In genomic region chrX:155880586-155881157, GRCh38 we compare ENCODE assay signal across 8 cellular contexts. TPM values are rescaled to one million over a fixed set of nuclear protein-coding genes. Genes with fewer than 3 reads are reported as not detected.
A peak's percentile ranks its signal among the peaks of the same experiment; 100 is the strongest.
DNase-seq lines count a peak whose midpoint lies in the region; ATAC-seq and TF ChIP-seq lines count a peak whose summit lies in the region.

No MANE protein-coding gene starts in this region.

- H3K4me3 ChIP-seq in CD8-positive, alpha-beta T cell (ENCODE audit: low read depth, low read length) = peak overlapping the region; percentile 82
- peak overlapping the region; percentile 21 for H3K4me3 ChIP-seq in hepatocyte
- peak overlapping the region; percentile 75 for H3K4me3 ChIP-seq in smooth muscle cell

- CTCF ChIA-PET in CD8-positive, alpha-beta T cell (lab: Charles Lee) = no interaction called here
- CTCF ChIA-PET in activated CD8-positive, alpha-beta T cell treated with anti-CD3 and anti-CD28 coated beads for 36 hours (lab: Charles Lee) = no interaction called here

- H3K9me3 Mint-ChIP-seq in CD8-positive, alpha-beta T cell = no peaks in the 10 kb centered on the region
- H3K9me3 Mint-ChIP-seq in HFFc6 = peaks cover 4% of the 10 kb centered on the region
- no peaks in the 10 kb centered on the region for H3K9me3 Mint-ChIP-seq in activated CD8-positive, alpha-beta T cell treated with anti-CD3 and anti-CD28 coated beads for 36 hours

- H4K20me1 ChIP-seq in hepatocyte (ENCODE audit: insufficient read depth, poor library complexity, severe bottlenecking) = no peaks in the 10 kb centered on the region
- H4K20me1 ChIP-seq in smooth muscle cell (ENCODE audit: low read depth) = peaks cover 2% of the 10 kb centered on the region

- H3K36me3 Mint-ChIP-seq in CD8-positive, alpha-beta T cell = peaks cover 9% of the 10 kb centered on the region
- no peaks in the 10 kb centered on the region for H3K36me3 Mint-ChIP-seq in HFFc6 (ENCODE audit: low read depth)
- H3K36me3 Mint-ChIP-seq in activated CD8-positive, alpha-beta T cell treated with anti-CD3 and anti-CD28 coated beads for 36 hours (ENCODE audit: low read depth) = no peaks in the 10 kb centered on the region

- H3K79me2 ChIP-seq in hepatocyte (peaks cover 20% of the 10 kb centered on the region), smooth muscle cell (ENCODE audit: low read depth) (peaks cover 38% of the 10 kb centered on the region)

- H3K27ac Mint-ChIP-seq in CD8-positive, alpha-beta T cell = peak overlapping the region; percentile 96
- peak overlapping the region; percentile 93 for H3K27ac Mint-ChIP-seq in HFFc6
- H3K27ac Mint-ChIP-seq in activated CD8-positive, alpha-beta T cell treated with anti-CD3 and anti-CD28 coated beads for 36 hours = peak overlapping the region; percentile 91

- WGBS in hepatocyte (ENCODE audit: low lambda C conversion rate, missing lambda C conversion rate) = 51% methylated on average over 13 of the region's 13 CpGs
- WGBS in smooth muscle cell (ENCODE audit: low lambda C conversion rate) = 58% methylated on average over 13 of the region's 13 CpGs

- H3K4me1 Mint-ChIP-seq in CD8-positive, alpha-beta T cell (ENCODE audit: low read depth) = peaks cover 22% of the 10 kb centered on the region
- H3K4me1 Mint-ChIP-seq in HFFc6 (ENCODE audit: low read depth) = no peaks in the 10 kb centered on the region
- peaks cover 15% of the 10 kb centered on the region for H3K4me1 Mint-ChIP-seq in activated CD8-positive, alpha-beta T cell treated with anti-CD3 and anti-CD28 coated beads for 36 hours (ENCODE audit: low read depth)

- H3K9me2 ChIP-seq in hepatocyte (replicated peaks; ENCODE audit: insufficient read depth) = no peaks in the 10 kb centered on the region

- peaks cover 10% of the 10 kb centered on the region for H3K4me1 ChIP-seq in CD8-positive, alpha-beta T cell (ENCODE audit: insufficient read depth, low read length)
- H3K4me1 ChIP-seq in hepatocyte (ENCODE audit: insufficient read depth) (no peaks in the 10 kb centered on the region), smooth muscle cell (ENCODE audit: low read depth) (peaks cover 8% of the 10 kb centered on the region)

- peak overlapping the region; percentile 93 for H3K4me3 Mint-ChIP-seq in CD8-positive, alpha-beta T cell
- peak overlapping the region; percentile 89 for H3K4me3 Mint-ChIP-seq in HFFc6
- H3K4me3 Mint-ChIP-seq in activated CD8-positive, alpha-beta T cell treated with anti-CD3 and anti-CD28 coated beads for 36 hours = peak overlapping the region; percentile 86

- H3K36me3 ChIP-seq in CD8-positive, alpha-beta T cell (ENCODE audit: insufficient read depth, low read length) = no peaks in the 10 kb centered on the region
- no peaks in the 10 kb centered on the region for H3K36me3 ChIP-seq in hepatocyte (replicated peaks; ENCODE audit: insufficient read depth, low read depth)
- no peaks in the 10 kb centered on the region for H3K36me3 ChIP-seq in smooth muscle cell (ENCODE audit: low read depth)

- peak overlapping the region; percentile 74 for H3K4me2 ChIP-seq in hepatocyte
- H3K4me2 ChIP-seq in smooth muscle cell = peak overlapping the region; percentile 90

- H2AFZ ChIP-seq in hepatocyte = peak overlapping the region; percentile 77
- H2AFZ ChIP-seq in smooth muscle cell (ENCODE audit: low read depth) = peak overlapping the region; percentile 85

- ATAC-seq in CD8-positive, alpha-beta T cell = peak; percentile 9
- no peak for ATAC-seq in activated CD8-positive, alpha-beta T cell treated with anti-CD3 and anti-CD28 coated beads for 36 hours
- ATAC-seq in HG03196 (IDR thresholded peaks at IDR 0.05; ENCODE audit: unreplicated experiment) = no peak

- H3F3A ChIP-seq in smooth muscle cell (ENCODE audit: low read depth) = no peaks in the 10 kb centered on the region

- peaks cover 7% of the 10 kb centered on the region for H3K27me3 Mint-ChIP-seq in CD8-positive, alpha-beta T cell (ENCODE audit: low read depth)
- H3K27me3 Mint-ChIP-seq in HFFc6 (ENCODE audit: insufficient read depth) = peaks cover 2% of the 10 kb centered on the region; the same call in 1 of the 2 replicates
- peaks cover under 1% of the 10 kb centered on the region for H3K27me3 Mint-ChIP-seq in activated CD8-positive, alpha-beta T cell treated with anti-CD3 and anti-CD28 coated beads for 36 hours

- H3K9me3 ChIP-seq in CD8-positive, alpha-beta T cell (ENCODE audit: low read length) = no peaks in the 10 kb centered on the region
- H3K9me3 ChIP-seq in hepatocyte (ENCODE audit: low read depth) (no peaks in the 10 kb centered on the region), smooth muscle cell (replicated peaks; ENCODE audit: low read depth) (no peaks in the 10 kb centered on the region)

- H3K9ac ChIP-seq in smooth muscle cell (ENCODE audit: low read depth) = peak overlapping the region; percentile 91

- no peak for TF ChIP-seq CTCF in CD8-positive, alpha-beta T cell (IDR thresholded peaks at IDR 0.05)
- no peak for TF ChIP-seq CTCF in HFFc6 (IDR thresholded peaks at IDR 0.05)
- TF ChIP-seq CTCF in activated CD8-positive, alpha-beta T cell treated with anti-CD3 and anti-CD28 coated beads for 36 hours (IDR thresholded peaks at IDR 0.05) = no peak
- TF ChIP-seq CTCF in hepatocyte (IDR thresholded peaks at IDR 0.05; ENCODE audit: poor library complexity) = no peak
- no peak for TF ChIP-seq CTCF in smooth muscle cell (IDR thresholded peaks at IDR 0.05; ENCODE audit: borderline replicate concordance, insufficient read depth, poor library complexity, severe bottlenecking)

- no peak for DNase-seq in CD8-positive, alpha-beta T cell
- DNase-seq in HFFc6 (no peak), hepatocyte (ENCODE audit: low spot score) (peak; percentile 7), smooth muscle cell (lab: John Stamatoyannopoulos, UW; ENCODE audit: unreplicated experiment) (no peak)
- DNase-seq in activated CD8-positive, alpha-beta T cell treated with anti-CD3 and anti-CD28 coated beads for 36 hours = no peak
- DNase-seq in effector CD8-positive, alpha-beta T cell (lab: John Stamatoyannopoulos, UW) = no peak
- DNase-seq in activated CD4-positive, alpha-beta T cell treated with anti-CD3 and anti-CD28 coated beads for 4 hours = no peak

- H3K27me3 ChIP-seq in CD8-positive, alpha-beta T cell (ENCODE audit: insufficient read depth, low read length) = no peaks in the 10 kb centered on the region
- H3K27me3 ChIP-seq in hepatocyte (no peaks in the 10 kb centered on the region), smooth muscle cell (ENCODE audit: low read depth) (no peaks in the 10 kb centered on the region)

- H3K27ac ChIP-seq in CD8-positive, alpha-beta T cell (ENCODE audit: low read depth, low read length) = peak overlapping the region; percentile 77
- H3K27ac ChIP-seq in hepatocyte (no peak overlapping the region), smooth muscle cell (ENCODE audit: low read depth) (peak overlapping the region; percentile 71)

- POLR2A ChIA-PET in CD8-positive, alpha-beta T cell (lab: Charles Lee) = no interaction called here
- POLR2A ChIA-PET in activated CD8-positive, alpha-beta T cell treated with anti-CD3 and anti-CD28 coated beads for 36 hours (lab: Charles Lee) = no interaction called here

- intact Hi-C loops in CD8-positive, alpha-beta T cell (cut with DNase I, micrococcal nuclease) = loop anchor here in 1 of 2 experiments (2.0 kb wide), 1 partner anchor 618 kb away; no protein-coding TSS in a partner anchor
- intact Hi-C loops in activated CD8-positive, alpha-beta T cell treated with anti-CD3 and anti-CD28 coated beads for 36 hours (cut with micrococcal nuclease) = no loop called here

RNA-seq across cellular contexts. Expression of gene VAMP7, which starts 0.5 kb away (rescaled TPM):
- 10 to 100 TPM; 23.9 to 24.2 TPM for total RNA-seq in CD8-positive, alpha-beta T cell
- total RNA-seq in HFFc6 (2021; fragmentation: NEBNext Ultra II Directional; extraction: Animal tissue kit (Norgen Biotek cat#: 25700)) = 10 to 100 TPM; 37.2 to 50.5 (median 46.3) TPM
- total RNA-seq in activated CD8-positive, alpha-beta T cell treated with anti-CD3 and anti-CD28 coated beads for 36 hours = 10 to 100 TPM; 30.5 to 30.7 TPM
- total RNA-seq in hepatocyte = 52.6 and 55.9 TPM in 2 replicates
- 34.0 and 34.8 TPM in 2 replicates for polyA plus RNA-seq in hepatocyte
- 53.8 and 65.1 TPM in 2 replicates for total RNA-seq in smooth muscle cell
- 25.0 and 33.8 TPM in 2 replicates for polyA plus RNA-seq in smooth muscle cell

Comparison
In these comparisons a context has a peak if more than half of its experiments do, and no peak if none do; other contexts are left out.
1. H3K4me3 ChIP-seq: peak in every context shown above with its lines; median percentile 82 in CD8-positive, alpha-beta T cell; 75 in smooth muscle cell; 21 in hepatocyte.